Comparison of ENCODE assay signal across 7 cellular contexts in the genomic region with DNA sequence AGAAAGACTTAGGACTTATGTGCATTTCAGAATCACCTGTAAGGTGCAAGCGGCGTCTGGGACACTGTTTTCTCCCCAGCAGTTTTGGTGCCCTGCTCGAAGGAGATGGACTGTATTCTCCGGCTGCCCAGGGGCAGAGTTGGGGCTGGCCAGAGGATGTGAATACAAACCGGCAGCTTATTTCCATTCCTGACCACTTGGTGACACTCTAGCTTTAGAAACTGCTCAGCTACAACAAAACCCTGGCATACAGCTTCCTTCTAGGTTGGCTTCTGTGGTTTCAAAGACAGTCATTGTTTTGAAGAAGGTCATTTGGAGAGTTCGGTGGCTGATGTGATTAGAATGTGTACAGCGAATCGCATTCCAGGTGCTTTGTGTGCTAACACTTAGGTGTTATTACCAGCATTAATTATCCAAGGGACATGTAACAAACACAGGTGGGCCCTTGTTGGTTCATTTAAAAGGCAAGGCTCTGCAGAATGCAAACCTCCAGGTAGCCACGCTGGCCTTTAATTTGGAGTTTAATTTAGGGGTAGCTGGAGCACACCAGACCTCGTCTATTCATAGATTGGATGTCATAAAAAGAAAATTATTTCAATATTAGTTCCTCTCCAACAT.
DNase-seq lines count a peak whose midpoint lies in the region; ATAC-seq and TF ChIP-seq lines count a peak whose summit lies in the region.

No MANE protein-coding gene starts in this region.

- H2AFZ ChIP-seq in OCI-LY3 (ENCODE audit: low read depth, low read length) = no peak overlapping the region

- H3K27ac ChIP-seq in OCI-LY3 (ENCODE audit: low read length) (no peak overlapping the region), left lung (no peak overlapping the region), vagina (no peak overlapping the region)

- H3K4me2 ChIP-seq in OCI-LY3 (ENCODE audit: low read length) = peak overlapping the region; percentile 43

- H3K36me3 ChIP-seq in OCI-LY3 (replicated peaks; ENCODE audit: low read depth, low read length) (no peaks in the 10 kb centered on the region), left lung (no peaks in the 10 kb centered on the region), vagina (no peaks in the 10 kb centered on the region)

- peak; percentile 68 for TF ChIP-seq CTCF in GM12865 (IDR thresholded peaks at IDR 0.05; ENCODE audit: insufficient read depth, low read depth, low read length, missing control alignments)
- peak; percentile 80 for TF ChIP-seq CTCF in OCI-LY3 (IDR thresholded peaks at IDR 0.05; ENCODE audit: low read depth, low read length)
- TF ChIP-seq CTCF in left lung (IDR thresholded peaks at IDR 0.05) = peak; percentile 39 to 47
- peak in 2 of 3 experiments; percentile 24 to 49 for TF ChIP-seq CTCF in vagina (IDR thresholded peaks at IDR 0.05)

- H3K4me3 ChIP-seq in GM12865 (ENCODE audit: low read depth, low read length) = no peak overlapping the region
- peak overlapping the region; percentile 24; the same call in 1 of the 2 replicates for H3K4me3 ChIP-seq in OCI-LY3 (ENCODE audit: low read length)
- no peak overlapping the region for H3K4me3 ChIP-seq in left lung
- no peak overlapping the region for H3K4me3 ChIP-seq in vagina

- ATAC-seq in GM21717 (IDR thresholded peaks at IDR 0.05; ENCODE audit: unreplicated experiment) = peak; percentile 96
- peak; percentile 97 for ATAC-seq in left lung

- no peak for TF ChIP-seq POLR2A in vagina (IDR thresholded peaks at IDR 0.05)

- intact Hi-C loops in left lung (cut with DNase I) = loop anchor here in 1 of 2 donors (5.0 kb wide), 1 partner anchor 806 kb away; no protein-coding TSS in a partner anchor
- intact Hi-C loops in vagina (cut with DNase I) = no loop called here

- no peaks in the 10 kb centered on the region for H4K20me1 ChIP-seq in OCI-LY3 (ENCODE audit: insufficient read depth, low read length)

- H3K27me3 ChIP-seq in OCI-LY3 (ENCODE audit: low read depth, low read length) (0 out of 2 replicates have a peak, but pooled peaks cover 9% of the 10 kb centered on the region), left lung (no peaks in the 10 kb centered on the region), vagina (no peaks in the 10 kb centered on the region)

- no peak overlapping the region for H3K9ac ChIP-seq in OCI-LY3 (ENCODE audit: low read length)

- H3K9me3 ChIP-seq in OCI-LY3 (ENCODE audit: insufficient read depth, low read length) (no peaks in the 10 kb centered on the region), left lung (no peaks in the 10 kb centered on the region), vagina (no peaks in the 10 kb centered on the region)

- H3K79me2 ChIP-seq in OCI-LY3 (ENCODE audit: low read length) = no peaks in the 10 kb centered on the region

- H3K4me1 ChIP-seq in OCI-LY3 (ENCODE audit: low read length) (no peaks in the 10 kb centered on the region), left lung (no peaks in the 10 kb centered on the region), vagina (no peaks in the 10 kb centered on the region)

- DNase-seq in GM12865 (ENCODE audit: low read depth) = peak; percentile 67
- DNase-seq in HT-29 (ENCODE audit: low spot score) = peak; percentile 74
- DNase-seq in cerebellum (ENCODE audit: low spot score) = peak; percentile 41
- no peak for DNase-seq in left lung
- DNase-seq in vagina (ENCODE audit: extremely low spot score in 2 of 2) = no peak

Comparison
In these comparisons a context has a peak if more than half of its experiments do, and no peak if none do; other contexts are left out.
1. DNase-seq: peak in GM12865 (single experiment), HT-29 (single experiment) and cerebellum (single experiment); none in left lung (0 of 2) and vagina (0 of 2).
2. Peak in every context shown above with its lines, with median percentiles within 50 percentile points of each other: CTCF ChIP-seq.